In the genomic region with DNA sequence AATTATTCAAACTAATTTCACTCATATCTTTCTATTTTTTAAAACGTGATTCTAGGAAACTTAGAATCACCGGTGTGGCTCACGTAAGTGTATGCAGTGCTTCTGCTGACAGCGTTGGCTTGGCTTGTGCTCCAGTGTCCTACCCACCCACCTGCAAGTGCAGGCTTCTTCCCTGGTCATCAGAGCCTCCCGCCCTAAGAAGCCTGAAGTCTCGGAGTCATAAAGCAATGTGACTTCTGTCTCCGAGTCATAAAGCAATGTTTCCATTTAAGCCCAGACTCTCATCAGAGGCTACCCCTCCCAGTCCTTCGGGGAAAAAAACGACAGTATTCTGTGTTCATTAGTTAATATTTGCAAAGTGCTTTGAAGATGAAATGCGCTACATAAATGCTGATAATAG, we compare ENCODE assay signal across 27 cellular contexts.
"Had no signal": no experiment of that assay in that cellular context is flagged by ENCODE, and none has a peak within 500 bp of the region (broad histone marks: within the 10 kb centered on the region; RNA-seq: fewer than 3 reads in every experiment).

No MANE protein-coding gene starts in this region.

- H3K36me3 Mint-ChIP-seq: immature natural killer cell, mesothelial cell of epicardium, naive B cell had no signal

- DNase-seq: dermis blood vessel endothelial cell; dorsolateral prefrontal cortex; effector CD4-positive, alpha-beta T cell; effector memory CD4-positive, alpha-beta T cell; foreskin fibroblast; foreskin melanocyte; gastrocnemius medialis; glutamatergic neuron; head of caudate nucleus; heart right ventricle; hypothalamus; immature natural killer cell; islet precursor cell; kidney; kidney glomerular epithelial cell; left colon; left lung; left ventricle myocardium superior; lower lobe of right lung; mesenchymal stem cell; mucosa of descending colon; naive B cell had no signal

- H3K4me3 Mint-ChIP-seq: immature natural killer cell, mesothelial cell of epicardium, naive B cell had no signal

- H3K9me3 ChIP-seq: gastrocnemius medialis, lower lobe of right lung, mucosa of descending colon had no signal

- H3K27ac Mint-ChIP-seq: immature natural killer cell, mesothelial cell of epicardium, naive B cell had no signal

- H3K4me3 ChIP-seq: coronary artery, dorsolateral prefrontal cortex, esophagus muscularis mucosa, gastrocnemius medialis, heart right ventricle, left lung, lower lobe of right lung, mucosa of descending colon had no signal

- ATAC-seq: gastrocnemius medialis, heart right ventricle, left colon, left lung, left ventricle myocardium superior, lower lobe of right lung, mucosa of descending colon had no signal

- FAIRE-seq: colon, endothelial cell of umbilical vein, kidney had no signal

- H3K4me1 ChIP-seq: esophagus muscularis mucosa, gastrocnemius medialis, heart right ventricle, left lung, lower lobe of right lung had no signal

- H3K36me3 ChIP-seq: esophagus muscularis mucosa, gastrocnemius medialis, heart right ventricle, left lung, lower lobe of right lung had no signal

- H3K4me1 Mint-ChIP-seq: immature natural killer cell, mesothelial cell of epicardium, naive B cell had no signal

- H3K27ac ChIP-seq: coronary artery, dorsolateral prefrontal cortex, esophagus muscularis mucosa, gastrocnemius medialis, heart right ventricle, left lung, lower lobe of right lung had no signal
